23 cellular contexts compared by ENCODE assay signal in genomic region chr15:63535689-63536088, GRCh38. TPM values are rescaled to one million over a fixed set of nuclear protein-coding genes. Genes with fewer than 3 reads are reported as not detected.
DNase-seq lines count a peak whose midpoint lies in the region; ATAC-seq and TF ChIP-seq lines count a peak whose summit lies in the region.
"Had no signal": no experiment of that assay in that cellular context is flagged by ENCODE, and none has a peak within 500 bp of the region (broad histone marks: within the 10 kb centered on the region; RNA-seq: fewer than 3 reads in every experiment).

No MANE protein-coding gene starts in this region.

- BruUV-seq in A673 (replicated peaks; lab: Mats Ljungman, UMichigan) (no TSS peak), PC-3 (replicated peaks; lab: Mats Ljungman, UMichigan) (no TSS peak)

- no peaks in the 10 kb centered on the region for H3K9me2 ChIP-seq in PC-3 (replicated peaks; ENCODE audit: low read length)

- no peaks in the 10 kb centered on the region for H3K9me3 ChIP-seq in CD4-positive, alpha-beta memory T cell (ENCODE audit: control insufficient read depth in 1 of 2, low read length in 2 of 2)
- H3K9me3 ChIP-seq in HEK293 (ENCODE audit: control insufficient read depth, insufficient read depth, low read depth, low read length) = no peaks in the 10 kb centered on the region
- no peaks in the 10 kb centered on the region for H3K9me3 ChIP-seq in naive thymus-derived CD4-positive, alpha-beta T cell (ENCODE audit: control insufficient read depth in 2 of 3, low read length in 3 of 3)
- no peaks in the 10 kb centered on the region for H3K9me3 ChIP-seq in A673 (ENCODE audit: low read depth, low read length, poor library complexity, severe bottlenecking)
- H3K9me3 ChIP-seq in PC-3 (ENCODE audit: low read length) = no peaks in the 10 kb centered on the region
- H3K9me3 ChIP-seq: gastrocnemius medialis had no signal

- no peak overlapping the region for H3K4me2 ChIP-seq in PC-3 (ENCODE audit: low read length)
- H3K4me2 ChIP-seq: hepatocyte, PC-9 had no signal

- no peak for ATAC-seq in activated B cell treated with CpG ODN at 0.5 μM for 24 hours (ENCODE audit: low read depth)
- ATAC-seq in naive thymus-derived CD4-positive, alpha-beta T cell = no peak
- no peak for ATAC-seq in PC-3
- ATAC-seq: CD8-positive, alpha-beta T cell; gastrocnemius medialis had no signal

- peak overlapping the region in 2 of 8 donors; percentile 4 to 9 for H3K4me3 Mint-ChIP-seq in CD4-positive, alpha-beta memory T cell
- H3K4me3 Mint-ChIP-seq in activated B cell treated with CpG ODN at 0.5 μM for 24 hours = peak overlapping the region; percentile 17
- H3K4me3 Mint-ChIP-seq in naive thymus-derived CD4-positive, alpha-beta T cell = peak overlapping the region in 1 of 10 donors; percentile 1
- H3K4me3 Mint-ChIP-seq: CD8-positive, alpha-beta T cell had no signal

- POLR2A ChIA-PET in CD4-positive, alpha-beta memory T cell (lab: Charles Lee; ENCODE audit: partially characterized antibody) = interaction anchor here (0.7 to 2.2 kb wide), 4 partner anchors 8 to 31 kb away, joined by 3 to 7 read pairs (median 5); partner anchors contain the start of gene USP3
- POLR2A ChIA-PET in HEK293 (lab: Yijun Ruan, JAX) = interaction anchor here (0.7 kb wide), 1 partner anchor 31 kb away, joined by 3 read pairs; the partner anchor contains the start of gene USP3
- POLR2A ChIA-PET in activated B cell treated with CpG ODN at 0.5 μM for 24 hours (lab: Charles Lee) = interaction anchor here (0.7 to 1.8 kb wide), 6 partner anchors 10 to 65 kb away, joined by 3 to 13 read pairs (median 4); partner anchors contain the start of gene USP3
- POLR2A ChIA-PET in naive thymus-derived CD4-positive, alpha-beta T cell (lab: Charles Lee) = interaction anchor here (0.6 kb wide), 2 partner anchors 30 to 1135 kb away, joined by 3 read pairs; no protein-coding TSS in a partner anchor
- POLR2A ChIA-PET in A673 (lab: Charles Lee; ENCODE audit: low non-redundant PET) = interaction anchor here (0.7 kb wide), 1 partner anchor 8 kb away, joined by 5 read pairs; no protein-coding TSS in a partner anchor
- POLR2A ChIA-PET in PC-3 (lab: Charles Lee; ENCODE audit: unreplicated experiment) = no interaction called here

- intact Hi-C loops in CD4-positive, alpha-beta memory T cell (cut with micrococcal nuclease) = no loop called here
- intact Hi-C loops in activated B cell treated with CpG ODN at 0.5 μM for 24 hours (cut with micrococcal nuclease) = loop anchor here (1.0 kb wide), 1 partner anchor 9 kb away; no protein-coding TSS in a partner anchor
- intact Hi-C loops in naive thymus-derived CD4-positive, alpha-beta T cell (cut with micrococcal nuclease) = no loop called here
- intact Hi-C loops in A673 (cut with micrococcal nuclease; ENCODE audit: unreplicated experiment) = no loop called here
- intact Hi-C loops in PC-3 (cut with micrococcal nuclease) = no loop called here

- no peak overlapping the region for H3K9ac ChIP-seq in PC-3 (ENCODE audit: low read length)

- H3K79me2 ChIP-seq in PC-3 (ENCODE audit: low read length) = peaks cover 54% of the 10 kb centered on the region

- peak overlapping the region; percentile 10 to 71 (median 65) for H3K27ac Mint-ChIP-seq in CD4-positive, alpha-beta memory T cell
- H3K27ac Mint-ChIP-seq in activated B cell treated with CpG ODN at 0.5 μM for 24 hours = peak overlapping the region; percentile 38
- H3K27ac Mint-ChIP-seq in naive thymus-derived CD4-positive, alpha-beta T cell = peak overlapping the region in 7 of 9 donors; percentile 6 to 59 (median 16)
- H3K27ac Mint-ChIP-seq: CD8-positive, alpha-beta T cell; progenitor cell of endocrine pancreas had no signal

- no peaks in the 10 kb centered on the region for H3F3A ChIP-seq in PC-3 (ENCODE audit: low read length, unreplicated experiment)

- DNase-seq in CD4-positive, alpha-beta memory T cell = no peak
- no peak for DNase-seq in activated B cell treated with CpG ODN at 0.5 μM for 24 hours
- DNase-seq in naive thymus-derived CD4-positive, alpha-beta T cell = no peak
- DNase-seq in putamen (ENCODE audit: low spot score) = no peak
- DNase-seq in A673 (ENCODE audit: low spot score) = no peak
- no peak for DNase-seq in NCI-H446 treated with DMSO at 0.1 percent for 48 hours (lab: John Stamatoyannopoulos, UW)
- no peak for DNase-seq in PC-3
- DNase-seq: activated gamma-delta T cell; amniotic stem cell; CD8-positive, alpha-beta T cell; gastrocnemius medialis; midbrain; NCI-H1092; NCI-H2029; PC-9; Right ventricle myocardium superior; stimulated activated CD4-positive, alpha-beta T cell treated with anti-CD3 and anti-CD28 coated beads, Interleukin-15, amount 100 ng/mL, for 24 hours; T1000; trophoblast cell had no signal

- H3K4me1 Mint-ChIP-seq in CD4-positive, alpha-beta memory T cell = peaks cover 58 to 79% (median 68%) of the 10 kb centered on the region in 4 donors
- peaks cover 89% of the 10 kb centered on the region for H3K4me1 Mint-ChIP-seq in activated B cell treated with CpG ODN at 0.5 μM for 24 hours
- H3K4me1 Mint-ChIP-seq in naive thymus-derived CD4-positive, alpha-beta T cell = peaks cover 28 to 84% (median 81%) of the 10 kb centered on the region in 7 donors

- H4K20me1 ChIP-seq in PC-3 (ENCODE audit: low read length) = peaks cover 9% of the 10 kb centered on the region; the same call in 1 of the 2 replicates

- H3K27me3 Mint-ChIP-seq in CD4-positive, alpha-beta memory T cell = no peaks in the 10 kb centered on the region
- no peaks in the 10 kb centered on the region for H3K27me3 Mint-ChIP-seq in activated B cell treated with CpG ODN at 0.5 μM for 24 hours
- H3K27me3 Mint-ChIP-seq in naive thymus-derived CD4-positive, alpha-beta T cell = no peaks in the 10 kb centered on the region
- H3K27me3 Mint-ChIP-seq: progenitor cell of endocrine pancreas had no signal

- no peaks in the 10 kb centered on the region for H3K36me3 ChIP-seq in CD4-positive, alpha-beta memory T cell (ENCODE audit: insufficient read depth, low read length)
- peaks cover 0 to 3% of the 10 kb centered on the region in 2 experiments; a peak in 1 of 3 replicates for H3K36me3 ChIP-seq in HEK293 (ENCODE audit: control insufficient read depth in 2 of 2, insufficient read depth in 1 of 2, low read length in 2 of 2)
- H3K36me3 ChIP-seq in naive thymus-derived CD4-positive, alpha-beta T cell (ENCODE audit: control insufficient read depth in 2 of 3, insufficient read depth in 3 of 3, low read length in 3 of 3) = peaks cover 0 to 21% (median 0%) of the 10 kb centered on the region in 3 experiments
- peaks cover 3% of the 10 kb centered on the region for H3K36me3 ChIP-seq in A673 (ENCODE audit: insufficient read depth, low read length, poor library complexity, severe bottlenecking)
- no peaks in the 10 kb centered on the region; the same call in 1 of the 2 replicates for H3K36me3 ChIP-seq in PC-3 (ENCODE audit: low read depth, low read length)
- H3K36me3 ChIP-seq: gastrocnemius medialis had no signal

- H3K27ac ChIP-seq in CD4-positive, alpha-beta memory T cell (ENCODE audit: low read depth, low read length) = no peak overlapping the region
- H3K27ac ChIP-seq in HEK293 (ENCODE audit: extremely low read depth, low read depth, low read length) = no peak overlapping the region
- H3K27ac ChIP-seq in naive thymus-derived CD4-positive, alpha-beta T cell (ENCODE audit: low read depth, low read length) = no peak overlapping the region
- H3K27ac ChIP-seq in A673 (ENCODE audit: low read depth, low read length, poor library complexity, severe bottlenecking) = no peak overlapping the region
- no peak overlapping the region for H3K27ac ChIP-seq in PC-3 (ENCODE audit: low read length)
- H3K27ac ChIP-seq: coronary artery, gastrocnemius medialis, hepatocyte, PC-9 had no signal

- CTCF ChIA-PET in CD4-positive, alpha-beta memory T cell (lab: Charles Lee; ENCODE audit: partially characterized antibody) = interaction anchor here (1.1 to 1.7 kb wide), 4 partner anchors 9 to 69 kb away, joined by 5 to 6 read pairs (median 6); partner anchors contain the start of gene USP3
- CTCF ChIA-PET in HEK293 (lab: Yijun Ruan, JAX) = no interaction called here
- CTCF ChIA-PET in activated B cell treated with CpG ODN at 0.5 μM for 24 hours (lab: Charles Lee) = interaction anchor here (0.9 to 1.5 kb wide), 6 partner anchors 9 to 69 kb away, joined by 3 to 6 read pairs (median 4); no protein-coding TSS in a partner anchor
- CTCF ChIA-PET in naive thymus-derived CD4-positive, alpha-beta T cell (lab: Charles Lee) = no interaction called here
- CTCF ChIA-PET in A673 (lab: Charles Lee) = no interaction called here
- CTCF ChIA-PET in PC-3 (lab: Charles Lee) = no interaction called here

- H3K4me1 ChIP-seq in CD4-positive, alpha-beta memory T cell (ENCODE audit: insufficient read depth, low read length) = peaks cover 52% of the 10 kb centered on the region
- peaks cover 17% of the 10 kb centered on the region for H3K4me1 ChIP-seq in HEK293 (ENCODE audit: control insufficient read depth, insufficient read depth, low read length)
- H3K4me1 ChIP-seq in naive thymus-derived CD4-positive, alpha-beta T cell (ENCODE audit: control insufficient read depth in 2 of 2, insufficient read depth in 2 of 2, low read length in 2 of 2) = peaks cover 12 to 19% of the 10 kb centered on the region in 2 donors
- peaks cover 51% of the 10 kb centered on the region for H3K4me1 ChIP-seq in A673 (ENCODE audit: insufficient read depth, low read length, poor library complexity, severe bottlenecking)
- peaks cover 18% of the 10 kb centered on the region for H3K4me1 ChIP-seq in PC-3 (ENCODE audit: insufficient read depth, low read length)

- TF ChIP-seq CTCF in HEK293 (tag by site-specific recombination; IDR thresholded peaks at IDR 0.05) = no peak
- TF ChIP-seq CTCF in activated B cell treated with CpG ODN at 0.5 μM for 24 hours (IDR thresholded peaks at IDR 0.05) = no peak
- TF ChIP-seq CTCF in A673 (conservative IDR thresholded peaks at IDR 0.05; ENCODE audit: low read depth, low read length) = no peak
- TF ChIP-seq CTCF in PC-3 (conservative IDR thresholded peaks at IDR 0.05; ENCODE audit: low read depth, low read length) = no peak

- no peaks in the 10 kb centered on the region for H3K9me3 Mint-ChIP-seq in CD4-positive, alpha-beta memory T cell
- H3K9me3 Mint-ChIP-seq in activated B cell treated with CpG ODN at 0.5 μM for 24 hours = no peaks in the 10 kb centered on the region
- no peaks in the 10 kb centered on the region for H3K9me3 Mint-ChIP-seq in naive thymus-derived CD4-positive, alpha-beta T cell
- H3K9me3 Mint-ChIP-seq: CD8-positive, alpha-beta T cell had no signal

- no peaks in the 10 kb centered on the region for H3K27me3 ChIP-seq in CD4-positive, alpha-beta memory T cell (ENCODE audit: insufficient read depth, low read length)
- H3K27me3 ChIP-seq in naive thymus-derived CD4-positive, alpha-beta T cell (ENCODE audit: control insufficient read depth in 2 of 2, insufficient read depth in 2 of 2, low read length in 2 of 2) = no peaks in the 10 kb centered on the region
- H3K27me3 ChIP-seq in A673 (replicated peaks; ENCODE audit: insufficient read depth, low read depth, low read length, poor library complexity) (no peaks in the 10 kb centered on the region), PC-3 (ENCODE audit: low read length) (no peaks in the 10 kb centered on the region)
- H3K27me3 ChIP-seq: gastrocnemius medialis, hepatocyte had no signal

- H3K4me3 ChIP-seq in CD4-positive, alpha-beta memory T cell (ENCODE audit: low read length in 2 of 2) = no peak overlapping the region
- H3K4me3 ChIP-seq in HEK293 (ENCODE audit: low read depth, low read length) (no peak overlapping the region), A673 (ENCODE audit: low read depth, low read length, poor library complexity, severe bottlenecking) (no peak overlapping the region), PC-3 (ENCODE audit: low read length) (no peak overlapping the region)
- no peak overlapping the region for H3K4me3 ChIP-seq in naive thymus-derived CD4-positive, alpha-beta T cell (ENCODE audit: low read length)
- H3K4me3 ChIP-seq: coronary artery, gastrocnemius medialis, hepatocyte, PC-9 had no signal

- H3K36me3 Mint-ChIP-seq in CD4-positive, alpha-beta memory T cell = peaks cover 21 to 54% of the 10 kb centered on the region in 2 donors
- peaks cover 58% of the 10 kb centered on the region for H3K36me3 Mint-ChIP-seq in activated B cell treated with CpG ODN at 0.5 μM for 24 hours (ENCODE audit: low read depth)
- H3K36me3 Mint-ChIP-seq in naive thymus-derived CD4-positive, alpha-beta T cell = peaks cover 5 to 32% (median 20%) of the 10 kb centered on the region in 5 donors

- no peak overlapping the region for H2AFZ ChIP-seq in PC-3 (ENCODE audit: low read length)
- H2AFZ ChIP-seq: hepatocyte, PC-9 had no signal

RNA-seq across cellular contexts. Expression of gene USP3, which starts 31.3 kb away (rescaled TPM):
- total RNA-seq in CD4-positive, alpha-beta memory T cell = 100 to 1,000 TPM; 148 to 159 TPM
- polyA plus RNA-seq in CD4-positive, alpha-beta memory T cell = 10 to 100 TPM; 61.6 to 76.1 TPM
- 92.7 and 110 TPM in 2 replicates for total RNA-seq in activated B cell treated with CpG ODN at 0.5 μM for 24 hours
- 100 to 1,000 TPM in 4 of 5 experiments, 10 to 100 TPM in 1; 64.2 to 288 (median 155) TPM for total RNA-seq in naive thymus-derived CD4-positive, alpha-beta T cell
- polyA plus RNA-seq in naive thymus-derived CD4-positive, alpha-beta T cell = 10 to 100 TPM; 53.3 to 62.8 TPM
- 65.3 and 76.7 TPM in 2 replicates for total RNA-seq in A673 (2021)
- total RNA-seq in PC-3 (2014; rRNA removed) = 26.9 and 27.3 TPM in 2 replicates

Comparison
In these comparisons a context has a peak if more than half of its experiments do, and no peak if none do; other contexts are left out.
1. CTCF ChIA-PET loops: an anchor here in CD4-positive, alpha-beta memory T cell (1.1 to 1.7 kb wide) and activated B cell treated with CpG ODN at 0.5 μM for 24 hours (0.9 to 1.5 kb wide); none called in HEK293, naive thymus-derived CD4-positive, alpha-beta T cell, A673 and PC-3.